ENCODE assay signal across 11 cellular contexts in genomic region chr14:50423529-50423928, GRCh38.
"Had no signal": no experiment of that assay in that cellular context is flagged by ENCODE, and none has a peak within 500 bp of the region (broad histone marks: within the 10 kb centered on the region; RNA-seq: fewer than 3 reads in every experiment).

No MANE protein-coding gene starts in this region.

- H2AFZ ChIP-seq: GM23248, GM23338 had no signal

- H3K4me1 ChIP-seq: HAP-1 had no signal

- FAIRE-seq: H1, H54 had no signal

- H3K9ac ChIP-seq: GM23248 had no signal

- DNase-seq: GM23248, GOT3, H7, H9, HCEC 1CT, HFFc6 had no signal

- H3K27ac ChIP-seq: GM23248 had no signal

- H3K9me3 ChIP-seq: HAP-1 had no signal

- H3K4me2 ChIP-seq: GM23338 had no signal

- ATAC-seq: GM23338, HCT116 had no signal

- H3K4me3 ChIP-seq: GM23248, GM23338, HAP-1 had no signal
